Comparison of ENCODE assay signal across 14 cellular contexts in the genomic region with DNA sequence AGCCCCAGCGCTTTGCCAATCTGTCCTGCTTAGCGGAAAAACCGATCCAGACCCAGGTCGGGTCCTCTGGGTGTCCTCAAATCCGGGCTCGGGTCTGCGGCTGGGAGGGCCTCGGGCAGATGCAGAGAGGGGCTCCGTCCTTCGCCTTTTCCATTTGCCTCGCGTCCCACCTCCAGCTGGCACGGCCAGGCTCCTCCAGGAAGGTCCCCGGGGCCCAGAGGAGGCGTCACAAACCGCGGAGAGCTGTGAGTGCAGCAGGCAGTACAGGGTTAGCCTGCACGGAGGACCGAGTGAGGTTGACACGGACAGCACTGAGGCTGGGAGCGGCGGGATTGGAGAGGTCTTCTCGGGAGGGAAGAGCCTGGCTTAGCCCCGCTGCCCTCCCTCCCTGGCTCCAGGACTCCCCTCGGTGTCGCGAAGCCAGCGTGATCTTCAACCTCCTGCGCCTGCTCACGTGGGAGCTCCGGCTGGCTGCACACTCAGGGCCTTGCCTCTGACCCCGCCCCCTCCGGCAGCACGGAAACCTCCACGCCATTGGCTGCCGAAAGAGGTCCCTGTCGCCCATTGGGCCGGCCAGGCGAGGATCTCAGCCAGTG. TPM values are rescaled to one million over a fixed set of nuclear protein-coding genes. Genes with fewer than 3 reads are reported as not detected.
DNase-seq lines count a peak whose midpoint lies in the region; ATAC-seq and TF ChIP-seq lines count a peak whose summit lies in the region.
"Had no signal": no experiment of that assay in that cellular context is flagged by ENCODE, and none has a peak within 500 bp of the region (broad histone marks: within the 10 kb centered on the region; RNA-seq: fewer than 3 reads in every experiment).

No MANE protein-coding gene starts in this region.

- in situ Hi-C loops in G401 (cut with HindIII; ENCODE audit: low sequenced_read_pairs): no loop called here

- DNase-seq in activated CD4-positive, alpha-beta memory T cell treated with anti-CD3 and anti-CD28 coated beads for 36 hours: peak; percentile 15
- no peak for DNase-seq in activated CD4-positive, alpha-beta memory T cell treated with anti-CD3 and anti-CD28 coated beads, Interleukin-2, amount 10 ng/mL, durations not matched to agents 7 days and 5 days
- DNase-seq in G401 (ENCODE audit: low spot score): peak; percentile 33
- DNase-seq in WTC11 (ENCODE audit: low spot score): peak; percentile 70
- peak; percentile 30 for DNase-seq in nephron progenitor cell
- DNase-seq in NCI-H2171 (lab: John Stamatoyannopoulos, UW): no peak
- no peak for DNase-seq in activated naive CD4-positive, alpha-beta T cell treated with Interleukin-2 at 50 U/mL for 16 hours
- DNase-seq: mucosa of descending colon, NCI-H187 treated with DMSO at 0.1 percent for 48 hours had no signal

- no peaks in the 10 kb centered on the region for H3K9me3 Mint-ChIP-seq in activated CD4-positive, alpha-beta memory T cell treated with anti-CD3 and anti-CD28 coated beads for 36 hours
- H3K9me3 Mint-ChIP-seq in activated CD4-positive, alpha-beta memory T cell treated with anti-CD3 and anti-CD28 coated beads, Interleukin-2, amount 10 ng/mL, durations not matched to agents 7 days and 5 days: no peaks in the 10 kb centered on the region
- H3K9me3 Mint-ChIP-seq in WTC11 (no peaks in the 10 kb centered on the region), nephron progenitor cell (no peaks in the 10 kb centered on the region)
- H3K9me3 Mint-ChIP-seq: activated T-helper 1 cell treated with anti-CD3 and anti-CD28 coated beads, Interleukin-12 subunit alpha, Interleukin-12 subunit beta, Interleukin-2, Interleukin-4 antibody, amounts not matched to agents 30 ng/mL and 10 ng/mL and 1 ng/mL, durations not matched to agents 14 hours and 24 hours and 36 hours had no signal

- ATAC-seq in WTC11: peak; percentile 40
- ATAC-seq in HG02884 (IDR thresholded peaks at IDR 0.05; ENCODE audit: unreplicated experiment): no peak
- ATAC-seq: activated CD4-positive, CD25-positive, alpha-beta regulatory T cell treated with anti-CD3 and anti-CD28 coated beads, Interleukin-2, amount 50 U/mL, for 24 hours had no signal

- intact Hi-C loops in activated CD4-positive, alpha-beta memory T cell treated with anti-CD3 and anti-CD28 coated beads for 36 hours (cut with micrococcal nuclease): no loop called here

- CTCF ChIA-PET in activated CD4-positive, alpha-beta memory T cell treated with anti-CD3 and anti-CD28 coated beads for 36 hours (lab: Charles Lee): no interaction called here
- CTCF ChIA-PET in activated CD4-positive, alpha-beta memory T cell treated with anti-CD3 and anti-CD28 coated beads, Interleukin-2, amount 10 ng/mL, durations not matched to agents 7 days and 5 days (lab: Charles Lee): no interaction called here
- CTCF ChIA-PET in WTC11 (lab: Charles Lee): interaction anchor here (0.6 to 1.5 kb wide), 6 partner anchors 12 to 63 kb away, joined by 3 to 4 read pairs (median 4); partner anchors contain the start of gene IFNL4

- TF ChIP-seq CTCF in WTC11 (IDR thresholded peaks at IDR 0.05) (no peak), nephron progenitor cell (IDR thresholded peaks at IDR 0.05) (no peak)

- H3K36me3 Mint-ChIP-seq in activated CD4-positive, alpha-beta memory T cell treated with anti-CD3 and anti-CD28 coated beads for 36 hours: no peaks in the 10 kb centered on the region
- no peaks in the 10 kb centered on the region for H3K36me3 Mint-ChIP-seq in activated CD4-positive, alpha-beta memory T cell treated with anti-CD3 and anti-CD28 coated beads, Interleukin-2, amount 10 ng/mL, durations not matched to agents 7 days and 5 days (ENCODE audit: low read depth)
- H3K36me3 Mint-ChIP-seq in WTC11 (no peaks in the 10 kb centered on the region; the same call in 1 of the 2 replicates), nephron progenitor cell (ENCODE audit: low read depth) (no peaks in the 10 kb centered on the region)

- POLR2A ChIA-PET in activated CD4-positive, alpha-beta memory T cell treated with anti-CD3 and anti-CD28 coated beads for 36 hours (lab: Charles Lee): no interaction called here
- POLR2A ChIA-PET in activated CD4-positive, alpha-beta memory T cell treated with anti-CD3 and anti-CD28 coated beads, Interleukin-2, amount 10 ng/mL, durations not matched to agents 7 days and 5 days (lab: Charles Lee): no interaction called here
- POLR2A ChIA-PET in WTC11 (lab: Charles Lee): interaction anchor here (0.6 kb wide), 1 partner anchor 72 kb away, joined by 3 read pairs; no protein-coding TSS in a partner anchor

- H3K4me3 Mint-ChIP-seq in activated CD4-positive, alpha-beta memory T cell treated with anti-CD3 and anti-CD28 coated beads for 36 hours: no peak overlapping the region
- H3K4me3 Mint-ChIP-seq in activated CD4-positive, alpha-beta memory T cell treated with anti-CD3 and anti-CD28 coated beads, Interleukin-2, amount 10 ng/mL, durations not matched to agents 7 days and 5 days: no peak overlapping the region
- peak overlapping the region; percentile 43 for H3K4me3 Mint-ChIP-seq in WTC11
- no peak overlapping the region for H3K4me3 Mint-ChIP-seq in nephron progenitor cell
- H3K4me3 Mint-ChIP-seq: activated T-helper 1 cell treated with anti-CD3 and anti-CD28 coated beads, Interleukin-12 subunit alpha, Interleukin-12 subunit beta, Interleukin-2, Interleukin-4 antibody, amounts not matched to agents 30 ng/mL and 10 ng/mL and 1 ng/mL, durations not matched to agents 14 hours and 24 hours and 36 hours; B cell had no signal

- H3K27me3 Mint-ChIP-seq in activated CD4-positive, alpha-beta memory T cell treated with anti-CD3 and anti-CD28 coated beads for 36 hours: peaks cover 25% of the 10 kb centered on the region
- H3K27me3 Mint-ChIP-seq in activated CD4-positive, alpha-beta memory T cell treated with anti-CD3 and anti-CD28 coated beads, Interleukin-2, amount 10 ng/mL, durations not matched to agents 7 days and 5 days: peaks cover 43% of the 10 kb centered on the region
- H3K27me3 Mint-ChIP-seq in WTC11 (ENCODE audit: low read depth) (peaks cover 86% of the 10 kb centered on the region), nephron progenitor cell (ENCODE audit: low read depth, poor library complexity) (peaks cover 89% of the 10 kb centered on the region)

- no peak overlapping the region for H3K27ac Mint-ChIP-seq in activated CD4-positive, alpha-beta memory T cell treated with anti-CD3 and anti-CD28 coated beads for 36 hours
- H3K27ac Mint-ChIP-seq in activated CD4-positive, alpha-beta memory T cell treated with anti-CD3 and anti-CD28 coated beads, Interleukin-2, amount 10 ng/mL, durations not matched to agents 7 days and 5 days: no peak overlapping the region
- H3K27ac Mint-ChIP-seq in WTC11 (no peak overlapping the region), nephron progenitor cell (no peak overlapping the region)
- H3K27ac Mint-ChIP-seq: activated T-helper 1 cell treated with anti-CD3 and anti-CD28 coated beads, Interleukin-12 subunit alpha, Interleukin-12 subunit beta, Interleukin-2, Interleukin-4 antibody, amounts not matched to agents 30 ng/mL and 10 ng/mL and 1 ng/mL, durations not matched to agents 14 hours and 24 hours and 36 hours; B cell had no signal

- H3K4me1 Mint-ChIP-seq in activated CD4-positive, alpha-beta memory T cell treated with anti-CD3 and anti-CD28 coated beads for 36 hours (ENCODE audit: low read depth): no peaks in the 10 kb centered on the region
- no peaks in the 10 kb centered on the region for H3K4me1 Mint-ChIP-seq in activated CD4-positive, alpha-beta memory T cell treated with anti-CD3 and anti-CD28 coated beads, Interleukin-2, amount 10 ng/mL, durations not matched to agents 7 days and 5 days
- H3K4me1 Mint-ChIP-seq in WTC11 (peaks cover 12% of the 10 kb centered on the region; the same call in 1 of the 2 replicates), nephron progenitor cell (peaks cover 14% of the 10 kb centered on the region)

TF ChIP-seq in WTC11, 78 proteins besides CTCF, POLR2A, EP300 and RAD21 (continues in another document):
- TF ChIP-seq FOXP1 (CRISPR knock-in tag; IDR thresholded peaks at IDR 0.05; ENCODE audit: borderline replicate concordance) (no peak; the same call in 1 of the 2 replicates), ZNF416 (CRISPR knock-in tag; IDR thresholded peaks at IDR 0.05) (no peak)
- TF ChIP-seq, protein P1, sequence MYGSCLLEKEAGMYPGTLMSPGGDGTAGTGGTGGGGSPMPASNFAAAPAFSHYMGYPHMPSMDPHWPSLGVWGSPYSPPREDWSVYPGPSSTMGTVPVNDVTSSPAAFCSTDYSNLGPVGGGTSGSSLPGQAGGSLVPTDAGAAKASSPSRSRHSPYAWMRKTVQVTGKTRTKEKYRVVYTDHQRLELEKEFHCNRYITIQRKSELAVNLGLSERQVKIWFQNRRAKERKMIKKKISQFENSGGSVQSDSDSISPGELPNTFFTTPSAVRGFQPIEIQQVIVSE (CRISPR knock-in tag; IDR thresholded peaks at IDR 0.05; ENCODE audit: borderline replicate concordance): no peak

RNA-seq across cellular contexts. Expression of gene IFNL2, which starts 2.8 kb away (rescaled TPM):
- not detected for total RNA-seq in activated CD4-positive, alpha-beta memory T cell treated with anti-CD3 and anti-CD28 coated beads for 36 hours
- total RNA-seq in activated CD4-positive, alpha-beta memory T cell treated with anti-CD3 and anti-CD28 coated beads, Interleukin-2, amount 10 ng/mL, durations not matched to agents 7 days and 5 days: not detected
- total RNA-seq in G401 (2014; rRNA removed; shearing (Covaris generic)): not detected in 2 replicates
- total RNA-seq in WTC11 (2021): not detected in 3 replicates
- total RNA-seq: activated T-helper 1 cell treated with anti-CD3 and anti-CD28 coated beads, Interleukin-12 subunit alpha, Interleukin-12 subunit beta, Interleukin-2, Interleukin-4 antibody, amounts not matched to agents 30 ng/mL and 10 ng/mL and 1 ng/mL, durations not matched to agents 14 hours and 24 hours and 36 hours; B cell; mucosa of descending colon; posterior vena cava had no signal

RNA-seq across cellular contexts. Expression of gene IFNL4, which starts 16.8 kb away (rescaled TPM):
- total RNA-seq in activated CD4-positive, alpha-beta memory T cell treated with anti-CD3 and anti-CD28 coated beads for 36 hours: not detected
- total RNA-seq in activated CD4-positive, alpha-beta memory T cell treated with anti-CD3 and anti-CD28 coated beads, Interleukin-2, amount 10 ng/mL, durations not matched to agents 7 days and 5 days: not detected
- total RNA-seq in G401 (2014; rRNA removed; shearing (Covaris generic)): not detected in 2 replicates
- total RNA-seq in WTC11 (2021): not detected in 3 replicates
- total RNA-seq: activated T-helper 1 cell treated with anti-CD3 and anti-CD28 coated beads, Interleukin-12 subunit alpha, Interleukin-12 subunit beta, Interleukin-2, Interleukin-4 antibody, amounts not matched to agents 30 ng/mL and 10 ng/mL and 1 ng/mL, durations not matched to agents 14 hours and 24 hours and 36 hours; B cell; mucosa of descending colon; posterior vena cava had no signal

RNA-seq across cellular contexts. Expression of gene IFNL3, which starts 20.6 kb away (rescaled TPM):
- total RNA-seq in activated CD4-positive, alpha-beta memory T cell treated with anti-CD3 and anti-CD28 coated beads for 36 hours: under 1 TPM in 1 of 2 experiments, not detected in 1; 0.34 TPM
- not detected for total RNA-seq in activated CD4-positive, alpha-beta memory T cell treated with anti-CD3 and anti-CD28 coated beads, Interleukin-2, amount 10 ng/mL, durations not matched to agents 7 days and 5 days
- total RNA-seq in G401 (2014; rRNA removed; shearing (Covaris generic)): not detected in 2 replicates
- not detected in 3 replicates for total RNA-seq in WTC11 (2021)
- total RNA-seq: activated T-helper 1 cell treated with anti-CD3 and anti-CD28 coated beads, Interleukin-12 subunit alpha, Interleukin-12 subunit beta, Interleukin-2, Interleukin-4 antibody, amounts not matched to agents 30 ng/mL and 10 ng/mL and 1 ng/mL, durations not matched to agents 14 hours and 24 hours and 36 hours; B cell; mucosa of descending colon; posterior vena cava had no signal

RNA-seq across cellular contexts. Expression of gene IFNL1, which starts 30.8 kb away (rescaled TPM):
- 1 to 10 TPM; 1.2 to 1.6 TPM for total RNA-seq in activated CD4-positive, alpha-beta memory T cell treated with anti-CD3 and anti-CD28 coated beads for 36 hours
- under 1 TPM; 0.38 to 0.43 TPM for total RNA-seq in activated CD4-positive, alpha-beta memory T cell treated with anti-CD3 and anti-CD28 coated beads, Interleukin-2, amount 10 ng/mL, durations not matched to agents 7 days and 5 days
- not detected in 2 replicates for total RNA-seq in G401 (2014; rRNA removed; shearing (Covaris generic))
- total RNA-seq in WTC11 (2021): not detected in 3 replicates
- total RNA-seq: B cell, mucosa of descending colon, posterior vena cava had no signal

RNA-seq across cellular contexts. Expression of gene LRFN1, which starts 55.2 kb away (rescaled TPM):
- 1 to 10 TPM; 6.4 to 6.5 TPM for total RNA-seq in activated CD4-positive, alpha-beta memory T cell treated with anti-CD3 and anti-CD28 coated beads for 36 hours
- total RNA-seq in activated CD4-positive, alpha-beta memory T cell treated with anti-CD3 and anti-CD28 coated beads, Interleukin-2, amount 10 ng/mL, durations not matched to agents 7 days and 5 days: 1 to 10 TPM; 9.2 to 9.3 TPM
- 2.5 and 3.2 TPM in 2 replicates for total RNA-seq in G401 (2014; rRNA removed; shearing (Covaris generic))
- 7.1 to 8.5 TPM (median 8.1 TPM) in 3 replicates for total RNA-seq in WTC11 (2021)

Comparison
In these comparisons a context has a peak if more than half of its experiments do, and no peak if none do; other contexts are left out.
1. DNase-seq: peak in activated CD4-positive, alpha-beta memory T cell treated with anti-CD3 and anti-CD28 coated beads for 36 hours (single experiment), G401 (single experiment), WTC11 (single experiment) and nephron progenitor cell (single experiment); none in activated CD4-positive, alpha-beta memory T cell treated with anti-CD3 and anti-CD28 coated beads, Interleukin-2, amount 10 ng/mL, durations not matched to agents 7 days and 5 days (single experiment), NCI-H2171 (single experiment) and activated naive CD4-positive, alpha-beta T cell treated with Interleukin-2 at 50 U/mL for 16 hours (single experiment).